In the genomic region with DNA sequence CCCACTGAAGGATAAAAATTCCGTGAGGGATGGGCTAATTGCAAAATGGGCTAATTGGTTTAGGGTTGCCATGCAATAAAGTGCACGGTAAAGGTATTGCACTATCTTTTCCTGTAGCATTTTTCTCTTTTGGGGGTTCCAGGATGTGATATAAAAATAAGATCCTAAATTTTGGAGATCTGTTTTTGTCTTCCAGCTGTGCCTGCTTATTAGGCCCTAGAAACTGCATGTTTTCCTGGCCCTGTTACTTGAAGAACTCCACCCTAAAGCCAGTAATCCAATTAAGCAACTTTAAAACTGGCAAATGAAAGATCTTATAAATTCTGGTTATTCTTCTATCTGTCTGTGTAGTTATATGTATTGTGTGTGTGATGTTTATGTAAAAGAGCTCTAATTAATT, we compare ENCODE assay signal across 7 cellular contexts.
"Had no signal": no experiment of that assay in that cellular context is flagged by ENCODE, and none has a peak within 500 bp of the region (broad histone marks: within the 10 kb centered on the region; RNA-seq: fewer than 3 reads in every experiment).

No MANE protein-coding gene starts in this region.

- H3K9ac ChIP-seq: KMS-11 had no signal

- DNase-seq: IMR-90, KBM-7, KG1 had no signal

- H3K27ac ChIP-seq: HL-60, KMS-11 had no signal

- H3K4me2 ChIP-seq: KMS-11 had no signal

- H3K4me3 ChIP-seq: K562 had no signal

- ATAC-seq: HepG2, K562 had no signal
